In the genomic region with DNA sequence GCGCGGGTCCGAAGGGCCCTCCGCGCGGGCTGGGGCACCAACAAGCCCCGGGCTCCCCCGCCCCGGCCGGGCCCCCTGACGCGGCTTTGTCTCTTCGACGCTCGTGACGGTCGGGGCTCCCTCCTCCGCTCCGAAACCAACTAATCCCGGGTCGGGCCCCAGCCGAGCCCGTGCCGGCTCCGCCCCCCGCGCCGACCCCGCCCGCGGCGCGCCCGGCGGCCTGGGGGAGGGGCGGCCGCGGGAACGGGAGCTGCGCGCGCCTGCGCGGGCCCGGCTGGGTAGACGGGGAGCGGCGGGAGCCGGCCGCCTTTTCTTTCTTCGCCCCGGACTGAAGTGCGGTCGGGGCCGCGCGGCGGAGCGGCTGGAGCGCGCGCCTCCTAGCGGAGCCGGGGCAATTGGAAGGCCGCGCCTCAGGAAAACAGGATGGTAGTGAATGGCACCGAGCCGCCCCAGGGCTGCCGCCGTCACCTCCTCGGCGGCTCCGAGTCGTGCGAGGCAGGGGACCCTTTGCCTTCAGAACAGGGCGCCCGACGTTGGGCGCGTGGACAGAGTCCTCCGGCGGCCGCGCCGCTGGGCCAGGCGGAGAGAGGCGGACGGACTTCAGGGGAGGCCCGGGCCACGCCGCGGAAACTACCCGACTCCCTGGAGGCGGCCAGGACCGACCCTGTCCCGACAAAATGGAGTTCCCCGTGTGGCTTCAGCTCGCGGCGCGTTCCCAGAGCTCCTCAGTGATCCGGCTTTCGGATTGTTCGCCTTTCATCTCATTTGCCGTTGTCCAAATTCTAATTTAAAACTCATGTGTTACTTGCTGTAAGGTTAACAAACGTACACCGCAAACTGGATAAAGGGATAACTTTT, we compare ENCODE assay signal across 8 cellular contexts. TPM values are rescaled to one million over a fixed set of nuclear protein-coding genes. Genes with fewer than 3 reads are reported as not detected.
A peak's percentile ranks its signal among the peaks of the same experiment; 100 is the strongest.
DNase-seq lines count a peak whose midpoint lies in the region; ATAC-seq and TF ChIP-seq lines count a peak whose summit lies in the region.

A gene with protein sequence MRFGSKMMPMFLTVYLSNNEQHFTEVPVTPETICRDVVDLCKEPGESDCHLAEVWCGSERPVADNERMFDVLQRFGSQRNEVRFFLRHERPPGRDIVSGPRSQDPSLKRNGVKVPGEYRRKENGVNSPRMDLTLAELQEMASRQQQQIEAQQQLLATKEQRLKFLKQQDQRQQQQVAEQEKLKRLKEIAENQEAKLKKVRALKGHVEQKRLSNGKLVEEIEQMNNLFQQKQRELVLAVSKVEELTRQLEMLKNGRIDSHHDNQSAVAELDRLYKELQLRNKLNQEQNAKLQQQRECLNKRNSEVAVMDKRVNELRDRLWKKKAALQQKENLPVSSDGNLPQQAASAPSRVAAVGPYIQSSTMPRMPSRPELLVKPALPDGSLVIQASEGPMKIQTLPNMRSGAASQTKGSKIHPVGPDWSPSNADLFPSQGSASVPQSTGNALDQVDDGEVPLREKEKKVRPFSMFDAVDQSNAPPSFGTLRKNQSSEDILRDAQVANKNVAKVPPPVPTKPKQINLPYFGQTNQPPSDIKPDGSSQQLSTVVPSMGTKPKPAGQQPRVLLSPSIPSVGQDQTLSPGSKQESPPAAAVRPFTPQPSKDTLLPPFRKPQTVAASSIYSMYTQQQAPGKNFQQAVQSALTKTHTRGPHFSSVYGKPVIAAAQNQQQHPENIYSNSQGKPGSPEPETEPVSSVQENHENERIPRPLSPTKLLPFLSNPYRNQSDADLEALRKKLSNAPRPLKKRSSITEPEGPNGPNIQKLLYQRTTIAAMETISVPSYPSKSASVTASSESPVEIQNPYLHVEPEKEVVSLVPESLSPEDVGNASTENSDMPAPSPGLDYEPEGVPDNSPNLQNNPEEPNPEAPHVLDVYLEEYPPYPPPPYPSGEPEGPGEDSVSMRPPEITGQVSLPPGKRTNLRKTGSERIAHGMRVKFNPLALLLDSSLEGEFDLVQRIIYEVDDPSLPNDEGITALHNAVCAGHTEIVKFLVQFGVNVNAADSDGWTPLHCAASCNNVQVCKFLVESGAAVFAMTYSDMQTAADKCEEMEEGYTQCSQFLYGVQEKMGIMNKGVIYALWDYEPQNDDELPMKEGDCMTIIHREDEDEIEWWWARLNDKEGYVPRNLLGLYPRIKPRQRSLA (minus strand): TSS at position 138 of the 858 bp plus-strand sequence. CDS start 267 bp downstream, outside the sequence.

- peak within 1 kb of the TSS; percentile 94 for H3K9ac ChIP-seq in NT2/D1 (ENCODE audit: insufficient read length, low read depth)
- H3K9ac ChIP-seq in endocrine pancreas (ENCODE audit: control insufficient read depth, insufficient read depth, low read length): peak within 1 kb of the TSS; percentile 98

- BruUV-seq in Calu3 (replicated peaks; lab: Mats Ljungman, UMichigan): TSS peak; percentile 99

- H3K4me1 ChIP-seq in NT2/D1 (ENCODE audit: insufficient read depth, insufficient read length) (no peaks in the 10 kb centered on the region), endocrine pancreas (ENCODE audit: control insufficient read depth, insufficient read depth, low read length) (peaks cover 6% of the 10 kb centered on the region)

- H3K36me3 ChIP-seq in NT2/D1 (ENCODE audit: insufficient read depth, insufficient read length, low read length) (no peaks in the 10 kb centered on the region), endocrine pancreas (ENCODE audit: control insufficient read depth, insufficient read depth, low read length) (no peaks in the 10 kb centered on the region)

- intact Hi-C loops in Calu3 (cut with micrococcal nuclease; ENCODE audit: unreplicated experiment): loop anchor here (5.0 kb wide), 1 partner anchor 34 kb away; no protein-coding TSS in a partner anchor

- no peaks in the 10 kb centered on the region for H3K27me3 Mint-ChIP-seq in Calu3 (ENCODE audit: unreplicated experiment)
- H3K27me3 Mint-ChIP-seq in activated CD8-positive, alpha-beta memory T cell treated with anti-CD3 and anti-CD28 coated beads, Interleukin-2, amount 10 ng/mL, durations not matched to agents 7 days and 5 days: no peaks in the 10 kb centered on the region

- peaks cover 2% of the 10 kb centered on the region for H3K27me3 ChIP-seq in NT2/D1 (ENCODE audit: insufficient read depth, insufficient read length)
- no peaks in the 10 kb centered on the region for H3K27me3 ChIP-seq in endocrine pancreas (ENCODE audit: control insufficient read depth, insufficient read depth, low read length)

- H3K9me3 ChIP-seq in NT2/D1 (ENCODE audit: insufficient read depth, low read length): peaks cover 5% of the 10 kb centered on the region; the same call in 1 of the 2 replicates
- no peaks in the 10 kb centered on the region for H3K9me3 ChIP-seq in endocrine pancreas (ENCODE audit: control insufficient read depth, low read length)

- peak; percentile 96 for DNase-seq in Calu3
- peak; percentile 93 for DNase-seq in GM20000 (ENCODE audit: low spot score)
- DNase-seq in HS-5 (ENCODE audit: low read depth): peak; percentile 66
- peak; percentile 93 for DNase-seq in NT2/D1 (ENCODE audit: low read depth, low spot score)
- peak; percentile 83 for DNase-seq in activated CD8-positive, alpha-beta memory T cell treated with anti-CD3 and anti-CD28 coated beads, Interleukin-2, amount 10 ng/mL, durations not matched to agents 7 days and 5 days
- DNase-seq in mesenteric fat pad (ENCODE audit: low spot score): peak; percentile 97
- DNase-seq in stimulated activated CD8-positive, alpha-beta memory T cell treated with anti-CD3 and anti-CD28 coated beads, Interleukin-15, amount 100 ng/mL, for 4 hours (ENCODE audit: low read depth in 2 of 2): peak; percentile 63 to 77

- H3K4me3 Mint-ChIP-seq in Calu3 (ENCODE audit: low read depth, unreplicated experiment): peak within 1 kb of the TSS; percentile 94
- H3K4me3 Mint-ChIP-seq in activated CD8-positive, alpha-beta memory T cell treated with anti-CD3 and anti-CD28 coated beads, Interleukin-2, amount 10 ng/mL, durations not matched to agents 7 days and 5 days: peak within 1 kb of the TSS; percentile 99

- CTCF ChIA-PET in Calu3 (lab: Charles Lee): interaction anchor here (0.8 to 2.2 kb wide), 5 partner anchors 9 to 142 kb away, joined by 3 to 8 read pairs (median 4); no protein-coding TSS in a partner anchor
- CTCF ChIA-PET in activated CD8-positive, alpha-beta memory T cell treated with anti-CD3 and anti-CD28 coated beads, Interleukin-2, amount 10 ng/mL, durations not matched to agents 7 days and 5 days (lab: Charles Lee): interaction anchor here (1.0 to 2.7 kb wide), 7 partner anchors 10 to 130 kb away, joined by 3 to 12 read pairs (median 4); no protein-coding TSS in a partner anchor

- H3K27ac Mint-ChIP-seq in Calu3 (ENCODE audit: unreplicated experiment): peak within 1 kb of the TSS; percentile 93
- peak within 1 kb of the TSS; percentile 99 for H3K27ac Mint-ChIP-seq in activated CD8-positive, alpha-beta memory T cell treated with anti-CD3 and anti-CD28 coated beads, Interleukin-2, amount 10 ng/mL, durations not matched to agents 7 days and 5 days

- H3K4me3 ChIP-seq in NT2/D1 (ENCODE audit: insufficient read length, low read depth) (peak within 1 kb of the TSS; percentile 77), endocrine pancreas (ENCODE audit: control insufficient read depth, insufficient read depth, low read length) (peak within 1 kb of the TSS; percentile 84)

- H3K36me3 Mint-ChIP-seq in Calu3 (ENCODE audit: insufficient read depth, unreplicated experiment): peaks cover 32% of the 10 kb centered on the region
- peaks cover 15% of the 10 kb centered on the region for H3K36me3 Mint-ChIP-seq in activated CD8-positive, alpha-beta memory T cell treated with anti-CD3 and anti-CD28 coated beads, Interleukin-2, amount 10 ng/mL, durations not matched to agents 7 days and 5 days

- H3K9me3 Mint-ChIP-seq in Calu3 (ENCODE audit: low read depth, unreplicated experiment): peaks cover 2% of the 10 kb centered on the region
- H3K9me3 Mint-ChIP-seq in activated CD8-positive, alpha-beta memory T cell treated with anti-CD3 and anti-CD28 coated beads, Interleukin-2, amount 10 ng/mL, durations not matched to agents 7 days and 5 days (ENCODE audit: low read depth): peaks cover 4% of the 10 kb centered on the region

- ATAC-seq in activated CD8-positive, alpha-beta memory T cell treated with anti-CD3 and anti-CD28 coated beads, Interleukin-2, amount 10 ng/mL, durations not matched to agents 7 days and 5 days: peak; percentile 83

- H3K4me1 Mint-ChIP-seq in Calu3 (ENCODE audit: low read depth, unreplicated experiment): peaks cover 24% of the 10 kb centered on the region
- peaks cover 32% of the 10 kb centered on the region for H3K4me1 Mint-ChIP-seq in activated CD8-positive, alpha-beta memory T cell treated with anti-CD3 and anti-CD28 coated beads, Interleukin-2, amount 10 ng/mL, durations not matched to agents 7 days and 5 days

- TF ChIP-seq CTCF in Calu3 (IDR thresholded peaks at IDR 0.05; ENCODE audit: unreplicated experiment): peak; percentile 86
- peak; percentile 39 for TF ChIP-seq CTCF in GM20000 (IDR thresholded peaks at IDR 0.05; ENCODE audit: extremely low read depth, missing control alignments)

RNA-seq across cellular contexts. Expression of the gene that starts here (rescaled TPM):
- total RNA-seq in Calu3 (2022): 59.5 and 66.4 TPM in 2 replicates
- 10 to 100 TPM; 35.8 to 39.6 TPM for total RNA-seq in activated CD8-positive, alpha-beta memory T cell treated with anti-CD3 and anti-CD28 coated beads, Interleukin-2, amount 10 ng/mL, durations not matched to agents 7 days and 5 days
- 26.9 TPM for total RNA-seq in mesenteric fat pad

Comparison
In these comparisons a context has a peak if more than half of its experiments do, and no peak if none do; other contexts are left out.
1. Peak in every context shown above with its lines: DNase-seq, ATAC-seq and H3K4me3 ChIP-seq.